Comparison of ENCODE assay signal across 9 cellular contexts in the genomic region with DNA sequence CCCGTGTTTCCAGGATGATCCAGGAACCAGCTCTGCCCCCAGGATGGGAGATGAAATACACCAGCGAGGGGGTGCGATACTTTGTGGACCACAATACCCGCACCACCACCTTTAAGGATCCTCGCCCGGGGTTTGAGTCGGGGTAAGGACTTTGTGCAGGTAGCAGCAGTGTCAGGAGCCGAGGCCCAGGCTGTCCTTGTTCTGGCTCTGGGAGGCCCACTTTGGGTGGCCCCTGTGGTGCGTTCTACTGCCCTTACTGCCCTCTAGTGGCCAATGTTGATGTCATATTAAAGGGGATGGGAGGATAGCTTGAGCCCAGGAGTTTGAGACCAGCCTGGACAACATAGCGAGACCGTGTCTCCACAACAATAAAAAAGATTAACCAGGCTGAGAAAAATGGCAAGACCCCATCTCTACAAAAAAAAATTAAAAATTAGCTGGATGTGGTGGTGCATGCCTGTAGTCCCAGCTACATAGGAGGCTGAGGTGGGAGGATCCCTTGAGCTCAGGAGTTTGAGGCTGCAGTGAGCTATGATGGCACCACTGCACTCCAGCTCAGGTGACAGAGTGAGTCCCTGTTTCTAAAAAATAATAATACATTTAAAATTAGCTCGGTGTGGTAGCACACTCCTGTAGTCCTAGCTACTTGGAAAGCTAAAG. TPM values are rescaled to one million over a fixed set of nuclear protein-coding genes. Genes with fewer than 3 reads are reported as not detected.
DNase-seq lines count a peak whose midpoint lies in the region; ATAC-seq, FAIRE-seq and TF ChIP-seq lines count a peak whose summit lies in the region.
"Had no signal": no experiment of that assay in that cellular context is flagged by ENCODE, and none has a peak within 500 bp of the region (broad histone marks: within the 10 kb centered on the region; RNA-seq: fewer than 3 reads in every experiment).

No MANE protein-coding gene starts in this region.

- peak; percentile 77 for TF ChIP-seq CTCF in BE2C (IDR thresholded peaks at IDR 0.05; ENCODE audit: low read depth, low read length)
- peak; percentile 66 for TF ChIP-seq CTCF in fibroblast of mammary gland (conservative IDR thresholded peaks at IDR 0.05; ENCODE audit: control insufficient read depth, insufficient read depth, low read depth, low read length)
- peak; percentile 66 for TF ChIP-seq CTCF in nephron progenitor cell (IDR thresholded peaks at IDR 0.05)
- TF ChIP-seq CTCF in upper lobe of left lung (IDR thresholded peaks at IDR 0.05): peak; percentile 49 to 74 (median 67)

- H3K4me3 ChIP-seq in BE2C (ENCODE audit: low read depth, low read length): no peak overlapping the region
- no peak overlapping the region for H3K4me3 ChIP-seq in fibroblast of mammary gland (ENCODE audit: control insufficient read depth, low read depth, low read length)
- no peak overlapping the region for H3K4me3 ChIP-seq in upper lobe of left lung
- H3K4me3 ChIP-seq: skin epidermis had no signal

- H3K36me3 ChIP-seq in BE2C: no peaks in the 10 kb centered on the region
- H3K36me3 ChIP-seq in upper lobe of left lung: peaks cover 15 to 86% (median 68%) of the 10 kb centered on the region in 4 donors

- peak; percentile 76 for DNase-seq in BE2C
- DNase-seq in GM19239 (ENCODE audit: insufficient read length, low spot score): peak; percentile 83
- peak; percentile 57 for DNase-seq in NCI-H69 (lab: John Stamatoyannopoulos, UW)
- peak; percentile 15 for DNase-seq in activated T-cell treated with anti-CD3 and anti-CD28 coated beads for 1 hour (ENCODE audit: low read depth)
- peak; percentile 69 for DNase-seq in fibroblast of mammary gland (ENCODE audit: low read depth)
- peak; percentile 56 for DNase-seq in nephron progenitor cell
- DNase-seq in upper lobe of left lung: peak in 1 of 2 donors; percentile 42

- ATAC-seq in upper lobe of left lung (ENCODE audit: low FRiP score in 2 of 2) (peak; percentile 56 to 80), HG03571 (IDR thresholded peaks at IDR 0.05; ENCODE audit: unreplicated experiment) (no peak)

- peak; percentile 86 for FAIRE-seq in GM19239 (lab: Jason Lieb, UNC)

- peaks cover 45% of the 10 kb centered on the region for H3K4me1 Mint-ChIP-seq in nephron progenitor cell

- H3K36me3 Mint-ChIP-seq in nephron progenitor cell (ENCODE audit: low read depth): peaks cover 34% of the 10 kb centered on the region

- TF ChIP-seq EP300 in upper lobe of left lung (IDR thresholded peaks at IDR 0.05): no peak

- H3K9me3 Mint-ChIP-seq in nephron progenitor cell: no peaks in the 10 kb centered on the region

- peaks cover 4% of the 10 kb centered on the region for H3K27me3 Mint-ChIP-seq in nephron progenitor cell (ENCODE audit: low read depth, poor library complexity)

- no peaks in the 10 kb centered on the region for H3K27me3 ChIP-seq in BE2C
- no peaks in the 10 kb centered on the region for H3K27me3 ChIP-seq in upper lobe of left lung

- no peak overlapping the region for H3K4me3 Mint-ChIP-seq in nephron progenitor cell

- H3K9me3 ChIP-seq in BE2C (no peaks in the 10 kb centered on the region), upper lobe of left lung (no peaks in the 10 kb centered on the region)

- no peak for TF ChIP-seq POLR2A in upper lobe of left lung (IDR thresholded peaks at IDR 0.05)

- no peak overlapping the region for H3K27ac Mint-ChIP-seq in nephron progenitor cell

- no peak overlapping the region for H3K27ac ChIP-seq in upper lobe of left lung
- H3K27ac ChIP-seq: skin epidermis had no signal

- H3K4me1 ChIP-seq in BE2C (no peaks in the 10 kb centered on the region), upper lobe of left lung (no peaks in the 10 kb centered on the region)

- 70 to 75% methylated on average over 10 to 12 of the region's 12 CpGs for WGBS in upper lobe of left lung, 2 donors

RNA-seq across cellular contexts. Expression of a gene that starts 20.9 kb away (rescaled TPM):
- polyA plus RNA-seq in BE2C (2012; ENCODE audit: insufficient read depth, insufficient read length, low read depth): 0.15 TPM
- total RNA-seq in upper lobe of left lung: 1 to 10 TPM in 5 of 6 donors, under 1 TPM in 1; 0.54 to 5.2 (median 2.8) TPM
